ENCODE assay signal across 10 cellular contexts in genomic region chr5:123599171-123599570, GRCh38.
"Had no signal": no experiment of that assay in that cellular context is flagged by ENCODE, and none has a peak within 500 bp of the region (broad histone marks: within the 10 kb centered on the region; RNA-seq: fewer than 3 reads in every experiment).

No MANE protein-coding gene starts in this region.

- DNase-seq: activated CD4-positive, alpha-beta T cell treated with anti-CD3 and anti-CD28 coated beads, Interleukin-2, amount 50 U/mL, for 1 hour; activated CD4-positive, CD25-positive, alpha-beta regulatory T cell; activated naive CD4-positive, alpha-beta T cell treated with anti-CD3 and anti-CD28 coated beads, Interleukin-2, amount 50 U/mL, for 16 hours; activated T-cell treated with anti-CD3 and anti-CD28 coated beads for 4 hours; head of caudate nucleus; left ventricle myocardium inferior; stimulated activated CD4-positive, alpha-beta T cell treated with anti-CD3 and anti-CD28 coated beads, Interleukin-4, amount 100 ng/mL, for 24 hours; tibial artery; uterus had no signal

- H3K27me3 ChIP-seq: cardiac muscle cell, tibial artery, uterus had no signal

- H3K4me1 ChIP-seq: tibial artery, uterus had no signal

- H3K36me3 ChIP-seq: cardiac muscle cell, uterus had no signal

- H3K9me3 ChIP-seq: left ventricle myocardium inferior, tibial artery, uterus had no signal

- H3K27ac ChIP-seq: cardiac muscle cell, left ventricle myocardium inferior, tibial artery, uterus had no signal

- H3K4me3 ChIP-seq: cardiac muscle cell, left ventricle myocardium inferior, tibial artery, uterus had no signal
